Comparison of ENCODE assay signal across 15 cellular contexts in genomic region chr6:3409699-3410384, GRCh38. TPM values are rescaled to one million over a fixed set of nuclear protein-coding genes. Genes with fewer than 3 reads are reported as not detected.
DNase-seq lines count a peak whose midpoint lies in the region; ATAC-seq, FAIRE-seq and TF ChIP-seq lines count a peak whose summit lies in the region.
"Had no signal": no experiment of that assay in that cellular context is flagged by ENCODE, and none has a peak within 500 bp of the region (broad histone marks: within the 10 kb centered on the region; RNA-seq: fewer than 3 reads in every experiment).

No MANE protein-coding gene starts in this region.

- H3K4me1 Mint-ChIP-seq in CD4-positive, alpha-beta memory T cell, result peaks cover 7 to 14% (median 10%) of the 10 kb centered on the region in 4 donors

- no peak for TF ChIP-seq CTCF in Peyer's patch (IDR thresholded peaks at IDR 0.05)
- no peak for TF ChIP-seq CTCF in pancreas (IDR thresholded peaks at IDR 0.05)

- DNase-seq in HT-29 (ENCODE audit: low spot score) (peak; percentile 76), Peyer's patch (peak in 2 of 3 donors; percentile 79 to 90), iris pigment epithelial cell (ENCODE audit: low read depth) (peak; percentile 32), pancreas (peak in 4 of 6 donors; percentile 47 to 66 (median 51))
- DNase-seq in CD4-positive, alpha-beta memory T cell, result no peak
- DNase-seq: activated CD4-positive, alpha-beta T cell treated with anti-CD3 and anti-CD28 coated beads for 36 hours; activated T-cell treated with anti-CD3 and anti-CD28 coated beads, Interleukin-2, amount 50 U/mL, for 4 hours; AML-193; cortex of kidney; DND-41; uterus had no signal

- no peaks in the 10 kb centered on the region for H3K27me3 Mint-ChIP-seq in CD4-positive, alpha-beta memory T cell
- H3K27me3 Mint-ChIP-seq: activated CD4-positive, alpha-beta T cell treated with anti-CD3 and anti-CD28 coated beads for 36 hours had no signal

- intact Hi-C loops in pancreas (cut with DNase I), result no loop called here
- intact Hi-C loops in CD4-positive, alpha-beta memory T cell (cut with micrococcal nuclease), result loop anchor here (2.0 kb wide), 2 partner anchors 47 to 131 kb away; partner anchors contain the start of gene SLC22A23

- H3K4me1 ChIP-seq in Peyer's patch (peaks cover 0 to 37% (median 0%) of the 10 kb centered on the region in 4 donors), pancreas (peaks cover 8 to 35% (median 35%) of the 10 kb centered on the region in 3 donors)
- H3K4me1 ChIP-seq in CD4-positive, alpha-beta memory T cell (ENCODE audit: insufficient read depth, low read length), result peaks cover 7% of the 10 kb centered on the region
- H3K4me1 ChIP-seq: uterus had no signal

- POLR2A ChIA-PET in CD4-positive, alpha-beta memory T cell (lab: Charles Lee; ENCODE audit: partially characterized antibody), result no interaction called here

- FAIRE-seq in pancreas (lab: Jason Lieb, UNC), result no peak

- peaks cover 14 to 33% of the 10 kb centered on the region in 2 donors for H3K36me3 Mint-ChIP-seq in CD4-positive, alpha-beta memory T cell

- H3K27ac Mint-ChIP-seq in CD4-positive, alpha-beta memory T cell, result no peak overlapping the region
- H3K27ac Mint-ChIP-seq: activated CD4-positive, alpha-beta T cell treated with anti-CD3 and anti-CD28 coated beads for 36 hours; T-helper 1 cell treated with Interleukin-12 subunit alpha and Interleukin-12 subunit beta and Interleukin-4 antibody, amounts not matched to agents 30 μg/mL and 1 μg/mL, for 36 hours had no signal

- H3K9me3 ChIP-seq in Peyer's patch (no peaks in the 10 kb centered on the region), pancreas (no peaks in the 10 kb centered on the region)
- no peaks in the 10 kb centered on the region for H3K9me3 ChIP-seq in CD4-positive, alpha-beta memory T cell (ENCODE audit: control insufficient read depth in 1 of 2, low read length in 2 of 2)
- H3K9me3 ChIP-seq: uterus had no signal

- WGBS in pancreas, 2 donors, result 42 to 46% methylated on average over 13 of the region's 13 CpGs

- H3K27ac ChIP-seq in Peyer's patch (peak overlapping the region in 3 of 4 donors; percentile 20 to 85 (median 73)), pancreas (peak overlapping the region; percentile 9 to 75 (median 64))
- H3K27ac ChIP-seq in CD4-positive, alpha-beta memory T cell (ENCODE audit: low read depth, low read length), result no peak overlapping the region
- H3K27ac ChIP-seq: uterus had no signal

- ATAC-seq in pancreas (peak; percentile 73 to 77 (median 74)), HG03097 (IDR thresholded peaks at IDR 0.05; ENCODE audit: low FRiP score, unreplicated experiment) (no peak), GM19324 (IDR thresholded peaks at IDR 0.05; ENCODE audit: low FRiP score, unreplicated experiment) (no peak), GM18858 (IDR thresholded peaks at IDR 0.05; ENCODE audit: unreplicated experiment) (no peak)
- ATAC-seq: activated CD4-positive, alpha-beta T cell treated with anti-CD3 and anti-CD28 coated beads for 36 hours; activated T-cell treated with anti-CD3 and anti-CD28 coated beads, Interleukin-2, amount 50 U/mL, for 4 hours had no signal

- H3K27me3 ChIP-seq in Peyer's patch (no peaks in the 10 kb centered on the region), pancreas (no peaks in the 10 kb centered on the region)
- no peaks in the 10 kb centered on the region for H3K27me3 ChIP-seq in CD4-positive, alpha-beta memory T cell (ENCODE audit: insufficient read depth, low read length)
- H3K27me3 ChIP-seq: uterus had no signal

- H3K4me3 ChIP-seq in Peyer's patch, result peak overlapping the region in 2 of 4 donors; percentile 41 to 44
- H3K4me3 ChIP-seq in pancreas, result no peak overlapping the region
- no peak overlapping the region for H3K4me3 ChIP-seq in CD4-positive, alpha-beta memory T cell (ENCODE audit: low read length in 2 of 2)
- H3K4me3 ChIP-seq: uterus had no signal

- TF ChIP-seq POLR2A in Peyer's patch (IDR thresholded peaks at IDR 0.05), result peak in 1 of 2 donors; percentile 56

- CTCF ChIA-PET in CD4-positive, alpha-beta memory T cell (lab: Charles Lee; ENCODE audit: partially characterized antibody), result interaction anchor here (0.7 to 1.9 kb wide), 11 partner anchors 8 to 321 kb away, joined by 3 to 11 read pairs (median 5); no protein-coding TSS in a partner anchor

- H3K4me3 Mint-ChIP-seq in CD4-positive, alpha-beta memory T cell, result no peak overlapping the region
- H3K4me3 Mint-ChIP-seq: activated CD4-positive, alpha-beta T cell treated with anti-CD3 and anti-CD28 coated beads for 36 hours; activated T-cell treated with anti-CD3 and anti-CD28 coated beads, Interleukin-2, amount 50 U/mL, for 4 hours; T-helper 1 cell treated with Interleukin-12 subunit alpha and Interleukin-12 subunit beta and Interleukin-4 antibody, amounts not matched to agents 30 μg/mL and 1 μg/mL, for 36 hours had no signal

- H3K9me3 Mint-ChIP-seq in CD4-positive, alpha-beta memory T cell, result peaks cover 0 to 3% (median 0%) of the 10 kb centered on the region in 8 donors
- H3K9me3 Mint-ChIP-seq: activated T-cell treated with anti-CD3 and anti-CD28 coated beads, Interleukin-2, amount 50 U/mL, for 4 hours; T-helper 1 cell treated with Interleukin-12 subunit alpha and Interleukin-12 subunit beta and Interleukin-4 antibody, amounts not matched to agents 30 μg/mL and 1 μg/mL, for 36 hours had no signal

- peaks cover 0 to 12% (median 0%) of the 10 kb centered on the region in 3 donors for H3K36me3 ChIP-seq in Peyer's patch
- no peaks in the 10 kb centered on the region for H3K36me3 ChIP-seq in pancreas
- H3K36me3 ChIP-seq in CD4-positive, alpha-beta memory T cell (ENCODE audit: insufficient read depth, low read length), result no peaks in the 10 kb centered on the region
- H3K36me3 ChIP-seq: uterus had no signal

RNA-seq across cellular contexts. Expression of gene SLC22A23, which starts 47.0 kb away (rescaled TPM):
- 7.5 and 10.8 TPM in 2 replicates for total RNA-seq in HT-29 (2014; rRNA removed; shearing (Covaris generic))
- total RNA-seq in Peyer's patch, result 100 to 1,000 TPM in 2 of 4 donors, 10 to 100 TPM in 2; 22.3 to 145 (median 91.6) TPM
- total RNA-seq in pancreas, result 10 to 100 TPM; 12.6 to 27.9 (median 15.9) TPM
- polyA plus RNA-seq in pancreas, result 1 to 10 TPM; 4.9 to 7.6 TPM
- 10 to 100 TPM in 1 of 2 experiments, 1 to 10 TPM in 1; 7.9 to 12.5 TPM for total RNA-seq in CD4-positive, alpha-beta memory T cell
- 1 to 10 TPM in 1 of 2 donors, under 1 TPM in 1; 0.32 to 3.4 TPM for polyA plus RNA-seq in CD4-positive, alpha-beta memory T cell

Comparison
In these comparisons a context has a peak if more than half of its experiments do, and no peak if none do; other contexts are left out.
1. DNase-seq: peak in HT-29 (single experiment), Peyer's patch (2 of 3), iris pigment epithelial cell (single experiment) and pancreas (4 of 6); none in CD4-positive, alpha-beta memory T cell (0 of 5).
2. ATAC-seq: peak in pancreas (4 of 4); none in HG03097 (single experiment), GM19324 (single experiment) and GM18858 (single experiment).